ENCODE assay signal across 10 cellular contexts in genomic region chr7:66150471-66150870, GRCh38. TPM values are rescaled to one million over a fixed set of nuclear protein-coding genes. Genes with fewer than 3 reads are reported as not detected.
DNase-seq lines count a peak whose midpoint lies in the region; FAIRE-seq and TF ChIP-seq lines count a peak whose summit lies in the region.
"Had no signal": no experiment of that assay in that cellular context is flagged by ENCODE, and none has a peak within 500 bp of the region (broad histone marks: within the 10 kb centered on the region; RNA-seq: fewer than 3 reads in every experiment).

No MANE protein-coding gene starts in this region.

- no peak overlapping the region for H3K4me3 Mint-ChIP-seq in activated CD4-positive, alpha-beta T cell treated with anti-CD3 and anti-CD28 coated beads, Interleukin-2, amount 10 ng/mL, durations not matched to agents 7 days and 5 days

- no peaks in the 10 kb centered on the region for H3K27me3 Mint-ChIP-seq in activated CD4-positive, alpha-beta T cell treated with anti-CD3 and anti-CD28 coated beads, Interleukin-2, amount 10 ng/mL, durations not matched to agents 7 days and 5 days

- H3K9me3 ChIP-seq in breast epithelium (no peaks in the 10 kb centered on the region), tibial nerve (no peaks in the 10 kb centered on the region)

- H3K27ac Mint-ChIP-seq in activated CD4-positive, alpha-beta T cell treated with anti-CD3 and anti-CD28 coated beads, Interleukin-2, amount 10 ng/mL, durations not matched to agents 7 days and 5 days = peak overlapping the region; percentile 72

- H3K36me3 Mint-ChIP-seq in activated CD4-positive, alpha-beta T cell treated with anti-CD3 and anti-CD28 coated beads, Interleukin-2, amount 10 ng/mL, durations not matched to agents 7 days and 5 days (ENCODE audit: low read depth) = peaks cover 51% of the 10 kb centered on the region

- CTCF ChIA-PET in activated CD4-positive, alpha-beta T cell treated with anti-CD3 and anti-CD28 coated beads, Interleukin-2, amount 10 ng/mL, durations not matched to agents 7 days and 5 days (lab: Charles Lee) = no interaction called here

- DNase-seq in activated CD4-positive, alpha-beta T cell treated with anti-CD3 and anti-CD28 coated beads, Interleukin-2, amount 10 ng/mL, durations not matched to agents 7 days and 5 days = no peak
- no peak for DNase-seq in activated CD4-positive, alpha-beta T cell treated with anti-CD3 and anti-CD28 coated beads for 1 hour
- peak in 1 of 2 donors; percentile 24 for DNase-seq in breast epithelium (ENCODE audit: low spot score in 2 of 2)
- DNase-seq in lung microvascular endothelial cell (ENCODE audit: low read depth in 2 of 2) = peak; percentile 59 to 69
- DNase-seq in tibial nerve (ENCODE audit: low spot score in 2 of 2) = peak; percentile 48 to 74
- no peak for DNase-seq in foreskin melanocyte
- DNase-seq in stimulated activated CD4-positive, alpha-beta T cell treated with anti-CD3 and anti-CD28 coated beads, Interleukin-12 subunit alpha, Interleukin-12 subunit beta, amount 100 ng/mL, for 4 hours = no peak
- no peak for DNase-seq in RCC 7860 (ENCODE audit: low spot score)
- DNase-seq: AML-193 had no signal

- TF ChIP-seq CTCF in breast epithelium (IDR thresholded peaks at IDR 0.05) (no peak), tibial nerve (IDR thresholded peaks at IDR 0.05) (no peak)

- WGBS in tibial nerve, 2 donors = 39 to 47% methylated on average over 3 of the region's 3 CpGs

- H3K36me3 ChIP-seq in breast epithelium (no peaks in the 10 kb centered on the region), tibial nerve (peaks cover 0 to 57% (median 6%) of the 10 kb centered on the region in 3 donors)

- H3K27me3 ChIP-seq in breast epithelium (no peaks in the 10 kb centered on the region), tibial nerve (no peaks in the 10 kb centered on the region)

- FAIRE-seq in RCC 7860 (lab: Jason Lieb, UNC) = no peak
- FAIRE-seq: GM19239 had no signal

- TF ChIP-seq EP300 in tibial nerve (IDR thresholded peaks at IDR 0.05) = peak in 1 of 2 donors; percentile 67

- POLR2A ChIA-PET in activated CD4-positive, alpha-beta T cell treated with anti-CD3 and anti-CD28 coated beads, Interleukin-2, amount 10 ng/mL, durations not matched to agents 7 days and 5 days (lab: Charles Lee) = no interaction called here

- H3K4me3 ChIP-seq in breast epithelium (no peak overlapping the region), tibial nerve (no peak overlapping the region)

- H3K4me1 Mint-ChIP-seq in activated CD4-positive, alpha-beta T cell treated with anti-CD3 and anti-CD28 coated beads, Interleukin-2, amount 10 ng/mL, durations not matched to agents 7 days and 5 days = peaks cover 28% of the 10 kb centered on the region

- H3K4me1 ChIP-seq in breast epithelium = peaks cover 0 to 5% of the 10 kb centered on the region in 2 donors
- peaks cover 0 to 77% (median 41%) of the 10 kb centered on the region in 4 donors for H3K4me1 ChIP-seq in tibial nerve

- TF ChIP-seq POLR2A in breast epithelium (IDR thresholded peaks at IDR 0.05) (no peak), tibial nerve (IDR thresholded peaks at IDR 0.05) (no peak)

- peak overlapping the region; percentile 41 to 78 for H3K27ac ChIP-seq in breast epithelium
- peak overlapping the region; percentile 2 to 87 (median 55) for H3K27ac ChIP-seq in tibial nerve

- intact Hi-C loops in breast epithelium (cut with DNase I; ENCODE audit: low total_unique reads) = no loop called here

- no peaks in the 10 kb centered on the region for H3K9me3 Mint-ChIP-seq in activated CD4-positive, alpha-beta T cell treated with anti-CD3 and anti-CD28 coated beads, Interleukin-2, amount 10 ng/mL, durations not matched to agents 7 days and 5 days

RNA-seq across cellular contexts. Expression of gene CRCP, which starts 35.8 kb away (rescaled TPM):
- total RNA-seq in activated CD4-positive, alpha-beta T cell treated with anti-CD3 and anti-CD28 coated beads, Interleukin-2, amount 10 ng/mL, durations not matched to agents 7 days and 5 days = 10 to 100 TPM; 29.4 to 31.4 TPM
- total RNA-seq in breast epithelium (10 to 100 TPM; 31.5 to 49.8 (median 41.3) TPM), lung microvascular endothelial cell (19.2 and 27.0 TPM in 2 replicates), tibial nerve (10 to 100 TPM; 23.9 to 49.4 (median 41.8) TPM)

RNA-seq across cellular contexts. Expression of gene TPST1, which starts 54.7 kb away (rescaled TPM):
- total RNA-seq in activated CD4-positive, alpha-beta T cell treated with anti-CD3 and anti-CD28 coated beads, Interleukin-2, amount 10 ng/mL, durations not matched to agents 7 days and 5 days = under 1 TPM; 0.67 to 0.79 TPM
- total RNA-seq in breast epithelium = 10 to 100 TPM; 23.2 to 34.4 (median 23.3) TPM
- 18.3 and 35.5 TPM in 2 replicates for total RNA-seq in lung microvascular endothelial cell
- total RNA-seq in tibial nerve = 10 to 100 TPM; 31.9 to 38.3 (median 36.8) TPM

Comparison
In these comparisons a context has a peak if more than half of its experiments do, and no peak if none do; other contexts are left out.
1. DNase-seq: peak in lung microvascular endothelial cell (2 of 2) and tibial nerve (2 of 2); none in activated CD4-positive, alpha-beta T cell treated with anti-CD3 and anti-CD28 coated beads, Interleukin-2, amount 10 ng/mL, durations not matched to agents 7 days and 5 days (single experiment), activated CD4-positive, alpha-beta T cell treated with anti-CD3 and anti-CD28 coated beads for 1 hour (single experiment), foreskin melanocyte (single experiment), stimulated activated CD4-positive, alpha-beta T cell treated with anti-CD3 and anti-CD28 coated beads, Interleukin-12 subunit alpha, Interleukin-12 subunit beta, amount 100 ng/mL, for 4 hours (single experiment) and RCC 7860 (single experiment).
2. RNA of gene TPST1, which starts 54.7 kb away (total RNA-seq): 31.9 to 38.3 TPM in tibial nerve, 18.3 to 35.5 TPM in lung microvascular endothelial cell and 23.2 to 34.4 TPM in breast epithelium; 0.67 to 0.79 TPM in activated CD4-positive, alpha-beta T cell treated with anti-CD3 and anti-CD28 coated beads, Interleukin-2, amount 10 ng/mL, durations not matched to agents 7 days and 5 days; every median in the first group is over 10 times any median in the second.